8 cellular contexts compared by ENCODE assay signal in genomic region chr6:149863846-149864577, GRCh38. TPM values are rescaled to one million over a fixed set of nuclear protein-coding genes. Genes with fewer than 3 reads are reported as not detected.
DNase-seq lines count a peak whose midpoint lies in the region; ATAC-seq lines count a peak whose summit lies in the region.

Gene LRP11 (minus strand): TSS chr6:149864359. CDS start chr6:149864020, 339 bp downstream.

- no peak within 1 kb of the TSS for H3K4me3 ChIP-seq in CD4-positive, CD25-positive, alpha-beta regulatory T cell (ENCODE audit: low read depth, low read length)
- H3K4me3 ChIP-seq in endocrine pancreas (ENCODE audit: control insufficient read depth, insufficient read depth, low read length) = no peak within 1 kb of the TSS
- H3K4me3 ChIP-seq in mesendoderm (ENCODE audit: low read length) = peak within 1 kb of the TSS; percentile 57

- H3K79me2 ChIP-seq in mesendoderm (ENCODE audit: control insufficient read depth, insufficient read depth, low read length) = no peaks in the 10 kb centered on the region

- H2AK5ac ChIP-seq in mesendoderm (ENCODE audit: low read length) = no peak within 1 kb of the TSS

- DNase-seq in CD4-positive, CD25-positive, alpha-beta regulatory T cell = peak; percentile 69 to 82 (median 80)
- DNase-seq in HS-27A (ENCODE audit: low read depth) (peak; percentile 64), NOMO-1 treated with DMSO at 0.1 percent for 48 hours (lab: John Stamatoyannopoulos, UW; ENCODE audit: unreplicated experiment) (peak; percentile 59), mesendoderm (peak; percentile 92)
- peak; percentile 32 for DNase-seq in activated CD8-positive, alpha-beta memory T cell treated with anti-CD3 and anti-CD28 coated beads, Interleukin-2, amount 50 U/mL, for 24 hours (ENCODE audit: extremely low read depth)
- peak; percentile 72 for DNase-seq in stimulated activated CD8-positive, alpha-beta memory T cell treated with anti-CD3 and anti-CD28 coated beads, Interleukin-12 subunit alpha, Interleukin-12 subunit beta, amount 100 ng/mL, for 4 hours (ENCODE audit: low read depth)

- no CpG with 5 or more reads among the region's 95 CpGs for WGBS in mesendoderm (ENCODE audit: extremely low coverage, insufficient coverage, low lambda C conversion rate)

- H3K36me3 ChIP-seq in CD4-positive, CD25-positive, alpha-beta regulatory T cell (ENCODE audit: control insufficient read depth, insufficient read depth, low read length) = no peaks in the 10 kb centered on the region
- H3K36me3 ChIP-seq in endocrine pancreas (ENCODE audit: control insufficient read depth, insufficient read depth, low read length) (no peaks in the 10 kb centered on the region), mesendoderm (ENCODE audit: control insufficient read depth, insufficient read depth, low read length) (no peaks in the 10 kb centered on the region)

- H3K4me2 ChIP-seq in mesendoderm (ENCODE audit: low read length) = peak within 1 kb of the TSS; percentile 98

- H3K4ac ChIP-seq in mesendoderm (ENCODE audit: low read depth, low read length) = no peak within 1 kb of the TSS

- peak within 1 kb of the TSS; percentile 85 for H3K9ac ChIP-seq in endocrine pancreas (ENCODE audit: control insufficient read depth, insufficient read depth, low read length)
- H3K9ac ChIP-seq in mesendoderm (ENCODE audit: low read length) = peak within 1 kb of the TSS; percentile 70

- no peak within 1 kb of the TSS for H4K8ac ChIP-seq in mesendoderm (ENCODE audit: low read depth, low read length)

- H2BK15ac ChIP-seq in mesendoderm (replicated peaks; ENCODE audit: low read depth) = no peak within 1 kb of the TSS

- no peak within 1 kb of the TSS for H3K18ac ChIP-seq in mesendoderm (ENCODE audit: low read length)

- peak within 1 kb of the TSS; percentile 83 to 86 (median 84) for H3K4me3 Mint-ChIP-seq in CD4-positive, CD25-positive, alpha-beta regulatory T cell

- H3K23ac ChIP-seq in mesendoderm (ENCODE audit: low read length) = no peak within 1 kb of the TSS

- H3K4me1 ChIP-seq in CD4-positive, CD25-positive, alpha-beta regulatory T cell (ENCODE audit: control insufficient read depth, insufficient read depth, low read length, poor library complexity, severe bottlenecking) = peaks cover 13% of the 10 kb centered on the region
- H3K4me1 ChIP-seq in endocrine pancreas (ENCODE audit: control insufficient read depth, insufficient read depth, low read length) (peaks cover 6% of the 10 kb centered on the region), mesendoderm (ENCODE audit: control insufficient read depth, low read depth, low read length) (no peaks in the 10 kb centered on the region)

- peaks cover 3% of the 10 kb centered on the region for H3K36me3 Mint-ChIP-seq in CD4-positive, CD25-positive, alpha-beta regulatory T cell

- H3K79me1 ChIP-seq in mesendoderm (ENCODE audit: low read length) = no peaks in the 10 kb centered on the region

- peak within 1 kb of the TSS in 2 of 3 donors; percentile 41 to 54 for H3K27ac Mint-ChIP-seq in CD4-positive, CD25-positive, alpha-beta regulatory T cell

- H3K56ac ChIP-seq in mesendoderm (ENCODE audit: low read length) = peak within 1 kb of the TSS; percentile 85

- no peak within 1 kb of the TSS for H2BK120ac ChIP-seq in mesendoderm (ENCODE audit: low read depth, low read length)

- no peak within 1 kb of the TSS for H3K27ac ChIP-seq in CD4-positive, CD25-positive, alpha-beta regulatory T cell (ENCODE audit: insufficient read depth, low read length, poor library complexity, severe bottlenecking)
- H3K27ac ChIP-seq in mesendoderm (ENCODE audit: low read depth, low read length) = no peak within 1 kb of the TSS

- H3K4me1 Mint-ChIP-seq in CD4-positive, CD25-positive, alpha-beta regulatory T cell = peaks cover 0 to 13% (median 7%) of the 10 kb centered on the region in 4 donors

- peaks cover 40% of the 10 kb centered on the region for H3K27me3 Mint-ChIP-seq in CD4-positive, CD25-positive, alpha-beta regulatory T cell

- ATAC-seq in CD4-positive, CD25-positive, alpha-beta regulatory T cell (ENCODE audit: low read depth in 2 of 2) = peak; percentile 86 to 87
- peak; percentile 72 for ATAC-seq in GM19467 (IDR thresholded peaks at IDR 0.05; ENCODE audit: unreplicated experiment)

- no peaks in the 10 kb centered on the region for H3K9me3 ChIP-seq in CD4-positive, CD25-positive, alpha-beta regulatory T cell (ENCODE audit: control insufficient read depth in 2 of 2, low read length in 2 of 2)
- H3K9me3 ChIP-seq in endocrine pancreas (ENCODE audit: control insufficient read depth, low read length) = no peaks in the 10 kb centered on the region

- H4K5ac ChIP-seq in mesendoderm (ENCODE audit: low read length) = no peak within 1 kb of the TSS

- no peaks in the 10 kb centered on the region for H3K9me3 Mint-ChIP-seq in CD4-positive, CD25-positive, alpha-beta regulatory T cell

- H3K27me3 ChIP-seq in CD4-positive, CD25-positive, alpha-beta regulatory T cell (ENCODE audit: control insufficient read depth, insufficient read depth, low read length) = peaks cover 16% of the 10 kb centered on the region
- H3K27me3 ChIP-seq in endocrine pancreas (ENCODE audit: control insufficient read depth, insufficient read depth, low read length) (no peaks in the 10 kb centered on the region), mesendoderm (ENCODE audit: insufficient read depth, low read length, poor library complexity) (no peaks in the 10 kb centered on the region)

- H2BK5ac ChIP-seq in mesendoderm (ENCODE audit: low read length) = no peak within 1 kb of the TSS

RNA-seq across cellular contexts. Expression of gene LRP11, which starts in this region (rescaled TPM):
- total RNA-seq in CD4-positive, CD25-positive, alpha-beta regulatory T cell = 0.49 TPM
- 1 to 10 TPM in 2 of 4 donors, under 1 TPM in 2; 0.42 to 1.3 (median 0.93) TPM for polyA plus RNA-seq in CD4-positive, CD25-positive, alpha-beta regulatory T cell
- polyA plus RNA-seq in mesendoderm (2013, experiment 1 of 2) = 4.5 TPM
- polyA plus RNA-seq in mesendoderm (2013, experiment 2 of 2) = 4.4 TPM

Comparison
In these comparisons a context has a peak if more than half of its experiments do, and no peak if none do; other contexts are left out.
1. DNase-seq: peak in every context shown above with its lines; median percentile 92 in mesendoderm; 80 in CD4-positive, CD25-positive, alpha-beta regulatory T cell; 72 in stimulated activated CD8-positive, alpha-beta memory T cell treated with anti-CD3 and anti-CD28 coated beads, Interleukin-12 subunit alpha, Interleukin-12 subunit beta, amount 100 ng/mL, for 4 hours; 64 in HS-27A; 59 in NOMO-1 treated with DMSO at 0.1 percent for 48 hours; 32 in activated CD8-positive, alpha-beta memory T cell treated with anti-CD3 and anti-CD28 coated beads, Interleukin-2, amount 50 U/mL, for 24 hours.